In genomic region chr2:176818653-176819052, GRCh38 we compare ENCODE assay signal across 1 cellular context.
TF ChIP-seq lines count a peak whose summit lies in the region.

No MANE protein-coding gene starts in this region.

TF ChIP-seq in WTC11, 78 proteins besides CTCF, POLR2A, EP300 and RAD21:
- TF ChIP-seq STAT6 (CRISPR knock-in tag; conservative IDR thresholded peaks at IDR 0.05; ENCODE audit: low read depth) (no peak), MAX (CRISPR knock-in tag; IDR thresholded peaks at IDR 0.05) (no peak), PREB (CRISPR knock-in tag; IDR thresholded peaks at IDR 0.05; ENCODE audit: borderline replicate concordance) (no peak), USF1 (CRISPR knock-in tag; IDR thresholded peaks at IDR 0.05) (no peak), EMX1 (CRISPR knock-in tag; IDR thresholded peaks at IDR 0.05) (no peak), GABPB1 (CRISPR knock-in tag; IDR thresholded peaks at IDR 0.05) (no peak), SMAD4 (CRISPR knock-in tag; IDR thresholded peaks at IDR 0.05) (no peak), AR (CRISPR knock-in tag; IDR thresholded peaks at IDR 0.05) (no peak), PRRX2 (CRISPR knock-in tag; IDR thresholded peaks at IDR 0.05) (no peak), ATF2 (CRISPR knock-in tag; IDR thresholded peaks at IDR 0.05; ENCODE audit: borderline replicate concordance, low read depth) (no peak), ZNF138 (CRISPR knock-in tag; conservative IDR thresholded peaks at IDR 0.05) (no peak)
